Comparison of ENCODE assay signal across 1 cellular context in genomic region chr19:45646345-45646698, GRCh38.
TF ChIP-seq lines count a peak whose summit lies in the region.

No MANE protein-coding gene starts in this region.

TF ChIP-seq in K562, 482 proteins besides CTCF, POLR2A, EP300 and RAD21 (continued from another document and continues in another):
- TF ChIP-seq ZNF407 (IDR thresholded peaks at IDR 0.05; ENCODE audit: low read depth) (no peak), BACH1 (tag; IDR thresholded peaks at IDR 0.05) (no peak), ATF7 (IDR thresholded peaks at IDR 0.05) (0 out of 2 replicates have a peak, but pooled peaks have one; percentile 3), NR3C1 (CRISPR knock-in tag; IDR thresholded peaks at IDR 0.05) (no peak), HNRNPL (IDR thresholded peaks at IDR 0.05; ENCODE audit: low read depth, low read length) (no peak), ZNF639 (CRISPR knock-in tag; conservative IDR thresholded peaks at IDR 0.05 in 1 of 2, IDR thresholded peaks at IDR 0.05 in 1 of 2) (no peak), GTF2A2 (tag; IDR thresholded peaks at IDR 0.05) (no peak), RBM15 (IDR thresholded peaks at IDR 0.05; ENCODE audit: insufficient read depth, low read length) (no peak), ZNF699 (CRISPR knock-in tag; IDR thresholded peaks at IDR 0.05; ENCODE audit: insufficient replicate concordance) (no peak), THRB (CRISPR knock-in tag; conservative IDR thresholded peaks at IDR 0.05) (no peak), SMARCA5 (IDR thresholded peaks at IDR 0.05) (no peak), ZNF184 (CRISPR knock-in tag; IDR thresholded peaks at IDR 0.05) (no peak), ARNT (IDR thresholded peaks at IDR 0.05) (no peak), THRA (IDR thresholded peaks at IDR 0.05) (no peak), CBX3 (IDR thresholded peaks at IDR 0.05; ENCODE audit: borderline replicate concordance in 1 of 2, low read length in 2 of 2) (no peak; a peak in 1 of 3 replicates), PRMT5 (CRISPR knock-in tag; IDR thresholded peaks at IDR 0.05) (no peak), MTA3 (IDR thresholded peaks at IDR 0.05; ENCODE audit: borderline replicate concordance) (no peak), ZBTB7A (IDR thresholded peaks at IDR 0.05; ENCODE audit: borderline replicate concordance, control insufficient read depth, low read depth, low read length) (no peak), POLR2G (IDR thresholded peaks at IDR 0.05; ENCODE audit: low read depth, low read length) (no peak), ZFP36 (IDR thresholded peaks at IDR 0.05; ENCODE audit: low read depth, low read length, partially characterized antibody) (no peak), TCF3 (CRISPR knock-in tag; IDR thresholded peaks at IDR 0.05) (no peak), SRSF1 (IDR thresholded peaks at IDR 0.05; ENCODE audit: low read depth, low read length) (no peak), TCF7 (IDR thresholded peaks at IDR 0.05; ENCODE audit: borderline replicate concordance) (no peak), CHD4 (IDR thresholded peaks at IDR 0.05; ENCODE audit: insufficient read depth, insufficient replicate concordance, low read depth, low read length, poor library complexity, severe bottlenecking) (peak; percentile 70), ZNF780A (CRISPR knock-in tag; IDR thresholded peaks at IDR 0.05) (no peak), USF2 (CRISPR knock-in tag; IDR thresholded peaks at IDR 0.05) (no peak), CREB3L1 (IDR thresholded peaks at IDR 0.05; ENCODE audit: borderline replicate concordance, low read depth) (no peak), HBP1 (CRISPR knock-in tag; IDR thresholded peaks at IDR 0.05) (no peak), ZNF740 (CRISPR knock-in tag; IDR thresholded peaks at IDR 0.05) (no peak), ZNF740 (tag; IDR thresholded peaks at IDR 0.05) (no peak), BRF1 (IDR thresholded peaks at IDR 0.05; ENCODE audit: borderline replicate concordance, extremely low read depth, insufficient read length) (no peak), MXI1 (IDR thresholded peaks at IDR 0.05; ENCODE audit: low read depth, low read length) (no peak), TCF7L2 (IDR thresholded peaks at IDR 0.05; ENCODE audit: low read depth, low read length) (no peak), TAF9B (IDR thresholded peaks at IDR 0.05; ENCODE audit: partially characterized antibody) (no peak), KDM2B (CRISPR knock-in tag; IDR thresholded peaks at IDR 0.05) (no peak), ZNF512 (tag; IDR thresholded peaks at IDR 0.05) (no peak), HDAC1 (IDR thresholded peaks at IDR 0.05) (0 out of 4 replicates have a peak, but pooled peaks of 1 of the 2 experiments have one; percentile 34), RFX1 (IDR thresholded peaks at IDR 0.05) (no peak), PCBP1 (IDR thresholded peaks at IDR 0.05; ENCODE audit: low read depth, low read length, poor library complexity, severe bottlenecking) (no peak), ZNF41 (CRISPR knock-in tag; conservative IDR thresholded peaks at IDR 0.05) (no peak), HEY1 (CRISPR knock-in tag; IDR thresholded peaks at IDR 0.05; ENCODE audit: borderline replicate concordance) (no peak), L3MBTL2 (IDR thresholded peaks at IDR 0.05) (no peak; the same call in 1 of the 2 replicates), SPI1 (IDR thresholded peaks at IDR 0.05; ENCODE audit: borderline replicate concordance, low read depth, low read length) (peak; percentile 92), PPARD (CRISPR knock-in tag; IDR thresholded peaks at IDR 0.05) (no peak), HOXB6 (CRISPR knock-in tag; IDR thresholded peaks at IDR 0.05; ENCODE audit: borderline replicate concordance) (no peak), ZNF589 (CRISPR knock-in tag; IDR thresholded peaks at IDR 0.05; ENCODE audit: low read depth) (no peak), NR0B1 (IDR thresholded peaks at IDR 0.05; ENCODE audit: partially characterized antibody) (no peak), MIER1 (IDR thresholded peaks at IDR 0.05; ENCODE audit: low read depth) (peak; percentile 82; the same call in 1 of the 2 replicates)
